8 cellular contexts compared by ENCODE assay signal in the genomic region with DNA sequence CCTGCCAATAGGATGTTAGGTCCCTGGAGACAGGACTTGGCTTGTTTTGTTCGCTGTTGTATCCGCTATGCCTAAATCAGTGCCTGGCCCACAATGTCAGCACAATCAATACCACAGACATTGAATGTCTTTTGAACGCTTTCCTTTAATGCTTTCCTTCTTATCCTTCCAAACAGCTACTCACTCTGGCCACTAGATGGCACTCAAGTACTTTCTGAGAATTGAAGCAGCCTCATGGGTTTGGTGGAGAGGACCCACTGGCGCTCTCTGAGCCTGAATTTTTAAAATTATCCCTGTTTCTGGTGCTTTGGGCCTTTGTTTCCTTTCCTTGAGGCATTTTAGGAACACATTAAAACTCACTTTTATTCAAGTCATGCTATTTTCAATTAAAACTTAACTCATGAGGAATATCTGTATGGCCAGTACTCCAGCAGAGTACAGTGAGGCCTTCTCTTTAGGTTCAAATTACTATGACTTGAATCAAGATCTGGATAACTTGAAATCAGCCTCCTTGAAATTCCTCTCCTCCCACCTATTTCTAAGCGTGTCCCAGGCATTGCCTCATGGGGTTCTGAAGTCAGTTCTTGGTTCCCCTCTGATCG. TPM values are rescaled to one million over a fixed set of nuclear protein-coding genes. Genes with fewer than 3 reads are reported as not detected.
DNase-seq lines count a peak whose midpoint lies in the region; ATAC-seq, FAIRE-seq and TF ChIP-seq lines count a peak whose summit lies in the region.

No MANE protein-coding gene starts in this region.

- H3K4me3 ChIP-seq in HEK293 (ENCODE audit: low read depth, low read length) (no peak overlapping the region), fibroblast of the aortic adventitia (ENCODE audit: low read depth, low read length) (no peak overlapping the region), pancreas (no peak overlapping the region)

- TF ChIP-seq CTCF in HEK293 (tag by site-specific recombination; IDR thresholded peaks at IDR 0.05) (peak; percentile 67; the same call in 1 of the 2 replicates), fibroblast of the aortic adventitia (IDR thresholded peaks at IDR 0.05; ENCODE audit: insufficient read depth, low read length) (peak; percentile 91), pancreas (IDR thresholded peaks at IDR 0.05) (peak; percentile 75 to 93 (median 84))

- no peak overlapping the region for H3K4me3 Mint-ChIP-seq in activated T-cell treated with anti-CD3 and anti-CD28 coated beads, Interleukin-2, amount 50 U/mL, for 24 hours

- H3K4me1 Mint-ChIP-seq in activated T-cell treated with anti-CD3 and anti-CD28 coated beads, Interleukin-2, amount 50 U/mL, for 24 hours (ENCODE audit: low read depth): peaks cover 45% of the 10 kb centered on the region

- DNase-seq in COR-L47 (lab: John Stamatoyannopoulos, UW) (peak; percentile 44), NCI-H774 (lab: John Stamatoyannopoulos, UW) (peak; percentile 60), fibroblast of the aortic adventitia (ENCODE audit: low read depth) (peak; percentile 85), pancreas (peak in 2 of 6 donors; percentile 13 to 37)
- DNase-seq in activated T-cell treated with anti-CD3 and anti-CD28 coated beads, Interleukin-2, amount 50 U/mL, for 24 hours: no peak
- no peak for DNase-seq in activated CD4-positive, CD25-positive, alpha-beta regulatory T cell treated with anti-CD3 and anti-CD28 coated beads, Interleukin-2, amount 50 U/mL, for 72 hours

- H3K27ac Mint-ChIP-seq in activated T-cell treated with anti-CD3 and anti-CD28 coated beads, Interleukin-2, amount 50 U/mL, for 24 hours: peak overlapping the region; percentile 50

- H3K36me3 ChIP-seq in HEK293 (ENCODE audit: control insufficient read depth in 2 of 2, insufficient read depth in 1 of 2, low read length in 2 of 2) (no peaks in the 10 kb centered on the region), pancreas (no peaks in the 10 kb centered on the region)

- H3K27ac ChIP-seq in HEK293 (ENCODE audit: extremely low read depth, low read depth, low read length) (no peak overlapping the region), pancreas (no peak overlapping the region)

- no peaks in the 10 kb centered on the region for H3K9me3 ChIP-seq in HEK293 (ENCODE audit: control insufficient read depth, insufficient read depth, low read depth, low read length)
- no peaks in the 10 kb centered on the region for H3K9me3 ChIP-seq in pancreas

- POLR2A ChIA-PET in HEK293 (lab: Yijun Ruan, JAX): interaction anchor here (0.6 kb wide), 1 partner anchor 848 kb away, joined by 8 read pairs; no protein-coding TSS in a partner anchor

- WGBS in pancreas, 2 donors: 26 to 31% methylated on average over 6 of the region's 6 CpGs

- peaks cover 0 to 4% (median 0%) of the 10 kb centered on the region in 4 donors for H3K27me3 ChIP-seq in pancreas

- intact Hi-C loops in pancreas (cut with DNase I): loop anchor here (2.0 to 10.0 kb wide), 3 partner anchors 835 to 837 kb away; no protein-coding TSS in a partner anchor

- no peaks in the 10 kb centered on the region for H3K27me3 Mint-ChIP-seq in activated T-cell treated with anti-CD3 and anti-CD28 coated beads, Interleukin-2, amount 50 U/mL, for 24 hours

- ATAC-seq in pancreas (peak; percentile 66 to 79 (median 68)), GM21737 (IDR thresholded peaks at IDR 0.05; ENCODE audit: unreplicated experiment) (no peak)

- CTCF ChIA-PET in HEK293 (lab: Yijun Ruan, JAX): interaction anchor here (0.5 to 2.2 kb wide), 12 partner anchors 14 to 848 kb away, joined by 3 to 17 read pairs (median 4); partner anchors contain the start of gene AIPL1

- no peaks in the 10 kb centered on the region for H3K9me3 Mint-ChIP-seq in activated T-cell treated with anti-CD3 and anti-CD28 coated beads, Interleukin-2, amount 50 U/mL, for 24 hours

- H3K4me1 ChIP-seq in HEK293 (ENCODE audit: control insufficient read depth, insufficient read depth, low read length) (peaks cover 5% of the 10 kb centered on the region; the same call in 1 of the 2 replicates), pancreas (no peaks in the 10 kb centered on the region)

- FAIRE-seq in pancreas (lab: Jason Lieb, UNC): no peak

- H3K36me3 Mint-ChIP-seq in activated T-cell treated with anti-CD3 and anti-CD28 coated beads, Interleukin-2, amount 50 U/mL, for 24 hours (ENCODE audit: low read depth): peaks cover 10% of the 10 kb centered on the region

TF ChIP-seq in HEK293, 187 proteins besides CTCF, POLR2A, EP300 and RAD21 (continues in another document):
- TF ChIP-seq HOXA7 (CRISPR knock-in tag; IDR thresholded peaks at IDR 0.05; ENCODE audit: borderline replicate concordance) (no peak), ZNF433 (tag by site-specific recombination; IDR thresholded peaks at IDR 0.05; ENCODE audit: low read depth) (no peak), ZNF791 (tag by site-specific recombination; IDR thresholded peaks at IDR 0.05) (no peak), MYNN (tag by site-specific recombination; IDR thresholded peaks at IDR 0.05; ENCODE audit: borderline replicate concordance) (no peak), AEBP2 (tag by site-specific recombination; IDR thresholded peaks at IDR 0.05; ENCODE audit: borderline replicate concordance) (no peak), ZSCAN30 (tag by site-specific recombination; IDR thresholded peaks at IDR 0.05) (no peak), ZNF362 (tag by site-specific recombination; IDR thresholded peaks at IDR 0.05) (no peak), ZNF692 (tag by site-specific recombination; IDR thresholded peaks at IDR 0.05) (0 out of 2 replicates have a peak, but pooled peaks have one; percentile 39)
- TF ChIP-seq, protein P1, sequence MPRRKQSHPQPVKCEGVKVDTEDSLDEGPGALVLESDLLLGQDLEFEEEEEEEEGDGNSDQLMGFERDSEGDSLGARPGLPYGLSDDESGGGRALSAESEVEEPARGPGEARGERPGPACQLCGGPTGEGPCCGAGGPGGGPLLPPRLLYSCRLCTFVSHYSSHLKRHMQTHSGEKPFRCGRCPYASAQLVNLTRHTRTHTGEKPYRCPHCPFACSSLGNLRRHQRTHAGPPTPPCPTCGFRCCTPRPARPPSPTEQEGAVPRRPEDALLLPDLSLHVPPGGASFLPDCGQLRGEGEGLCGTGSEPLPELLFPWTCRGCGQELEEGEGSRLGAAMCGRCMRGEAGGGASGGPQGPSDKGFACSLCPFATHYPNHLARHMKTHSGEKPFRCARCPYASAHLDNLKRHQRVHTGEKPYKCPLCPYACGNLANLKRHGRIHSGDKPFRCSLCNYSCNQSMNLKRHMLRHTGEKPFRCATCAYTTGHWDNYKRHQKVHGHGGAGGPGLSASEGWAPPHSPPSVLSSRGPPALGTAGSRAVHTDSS (tag by site-specific recombination; IDR thresholded peaks at IDR 0.05): no peak

RNA-seq across cellular contexts. Expression of gene NLRP1, which starts 3.2 kb away (rescaled TPM):
- 35.1 and 55.4 TPM in 2 replicates for total RNA-seq in fibroblast of the aortic adventitia (ENCODE audit: low replicate concordance)
- 10 to 100 TPM in 3 of 6 donors, 1 to 10 TPM in 3; 2.0 to 13.1 (median 6.7) TPM for total RNA-seq in pancreas
- 10 to 100 TPM; 22.8 to 83.2 TPM for polyA plus RNA-seq in pancreas

Comparison
In these comparisons a context has a peak if more than half of its experiments do, and no peak if none do; other contexts are left out.
1. DNase-seq: peak in COR-L47 (single experiment), NCI-H774 (single experiment) and fibroblast of the aortic adventitia (single experiment); none in activated T-cell treated with anti-CD3 and anti-CD28 coated beads, Interleukin-2, amount 50 U/mL, for 24 hours (single experiment) and activated CD4-positive, CD25-positive, alpha-beta regulatory T cell treated with anti-CD3 and anti-CD28 coated beads, Interleukin-2, amount 50 U/mL, for 72 hours (single experiment).
2. Peak in every context shown above with its lines, with median percentiles within 50 percentile points of each other: CTCF ChIP-seq.